22 cellular contexts compared by ENCODE assay signal in the genomic region with DNA sequence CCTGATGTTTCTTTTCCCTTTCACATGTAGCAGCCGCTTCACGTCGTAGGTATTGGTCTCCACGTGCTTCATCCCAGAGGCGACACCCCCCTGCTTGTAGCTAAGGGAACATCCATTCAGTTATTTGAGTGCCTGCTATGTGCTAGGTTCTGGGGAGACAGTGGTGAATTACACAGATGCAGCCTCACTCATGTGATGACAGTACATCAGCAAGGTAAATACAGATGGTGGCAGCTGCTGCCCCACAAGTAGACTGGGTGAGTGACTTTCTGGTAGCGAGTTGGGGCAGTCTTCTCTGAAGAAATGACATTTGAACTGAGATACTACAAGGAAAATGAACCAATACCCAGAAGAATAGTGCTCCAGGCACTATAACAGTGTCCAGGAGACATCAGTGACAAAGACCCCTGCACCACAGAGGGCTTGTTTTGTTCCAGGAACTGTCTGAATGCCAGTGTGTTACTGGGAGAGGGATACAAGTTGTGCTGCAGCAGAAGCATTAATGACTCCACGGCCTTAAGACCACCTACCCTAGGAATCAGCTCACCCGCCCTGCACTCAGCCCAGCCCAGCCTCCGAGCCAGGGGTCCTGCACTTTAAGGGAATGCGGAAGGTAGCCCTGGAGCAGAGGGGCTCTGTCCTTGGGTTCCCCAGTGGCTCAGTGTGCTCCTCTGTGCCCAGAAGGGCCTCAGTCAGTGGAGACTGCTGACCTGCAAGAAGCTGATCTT. TPM values are rescaled to one million over a fixed set of nuclear protein-coding genes. Genes with fewer than 3 reads are reported as not detected.
A peak's percentile ranks its signal among the peaks of the same experiment; 100 is the strongest.
DNase-seq lines count a peak whose midpoint lies in the region; ATAC-seq, FAIRE-seq and TF ChIP-seq lines count a peak whose summit lies in the region.
"Had no signal": no experiment of that assay in that cellular context is flagged by ENCODE, and none has a peak within 500 bp of the region (broad histone marks: within the 10 kb centered on the region; RNA-seq: fewer than 3 reads in every experiment).

No MANE protein-coding gene starts in this region.

- no peak for ATAC-seq in K562
- ATAC-seq: HepG2 had no signal

- no peak for TF ChIP-seq RAD21 in K562 (CRISPR knock-in tag; conservative IDR thresholded peaks at IDR 0.05 in 1 of 2, IDR thresholded peaks at IDR 0.05 in 1 of 2)

- POLR2A ChIA-PET in RWPE1 (lab: Yijun Ruan, JAX; ENCODE audit: low non-redundant PET) (no interaction called here), K562 (lab: Yijun Ruan, JAX) (interaction anchor here (0.7 to 3.3 kb wide), 7 partner anchors 8 to 23 kb away, joined by 3 to 21 read pairs (median 5); no protein-coding TSS in a partner anchor), A673 (lab: Charles Lee; ENCODE audit: low non-redundant PET) (interaction anchor here (0.6 kb wide), 1 partner anchor 130 kb away, joined by 4 read pairs; a partner anchor contains a TSS)

- no peak for TF ChIP-seq EP300 in K562 (IDR thresholded peaks at IDR 0.05; ENCODE audit: low read length)

- CTCF ChIA-PET in RWPE1 (lab: Yijun Ruan, JAX) = interaction anchor here (3.2 kb wide), 1 partner anchor 8 kb away, joined by 12 read pairs; no protein-coding TSS in a partner anchor
- CTCF ChIA-PET in K562 (lab: Yijun Ruan, JAX; ENCODE audit: low intra/inter-chr PET ratio) = interaction anchor here (1.3 kb wide), 1 partner anchor 94 kb away, joined by 3 read pairs; no protein-coding TSS in a partner anchor
- CTCF ChIA-PET in A673 (lab: Charles Lee) = no interaction called here

- intact Hi-C loops in K562 (cut with micrococcal nuclease) = no loop called here
- intact Hi-C loops in spleen (cut with DNase I; ENCODE audit: low total_unique reads) = no loop called here
- intact Hi-C loops in A673 (cut with micrococcal nuclease; ENCODE audit: unreplicated experiment) = no loop called here

- peaks cover 5% of the 10 kb centered on the region; the same call in 2 of the 3 replicates for H3K36me3 ChIP-seq in K562 (ENCODE audit: control insufficient read depth, insufficient read depth, low read length)
- H3K36me3 ChIP-seq in spleen = peaks cover 0 to 70% (median 40%) of the 10 kb centered on the region in 6 donors
- no peaks in the 10 kb centered on the region; the same call in 1 of the 2 replicates for H3K36me3 ChIP-seq in H7 (replicated peaks; ENCODE audit: control insufficient read depth, insufficient read depth, low read length)
- H3K36me3 ChIP-seq in A673 (ENCODE audit: insufficient read depth, low read length, poor library complexity, severe bottlenecking) = no peaks in the 10 kb centered on the region
- H3K36me3 ChIP-seq: BE2C had no signal

- H3K27me3 ChIP-seq in K562 (ENCODE audit: control insufficient read depth in 2 of 2, insufficient read depth in 2 of 2, low read length in 2 of 2) (no peaks in the 10 kb centered on the region), spleen (replicated peaks in 1 of 7) (no peaks in the 10 kb centered on the region), H7 (ENCODE audit: control insufficient read depth, insufficient read depth, low read length) (no peaks in the 10 kb centered on the region), A673 (replicated peaks; ENCODE audit: insufficient read depth, low read depth, low read length, poor library complexity) (no peaks in the 10 kb centered on the region)
- H3K27me3 ChIP-seq: BE2C had no signal

- H4K20me1 ChIP-seq in K562 (replicated peaks; ENCODE audit: control insufficient read depth, insufficient read depth, low read length) = no peaks in the 10 kb centered on the region

- H2AFZ ChIP-seq in K562 (ENCODE audit: low read depth, low read length) = peak overlapping the region; percentile 60; the same call in 1 of the 2 replicates
- H2AFZ ChIP-seq: GM23248 had no signal

- no TSS peak for BruUV-seq in K562 (replicated peaks; lab: Mats Ljungman, UMichigan)
- BruUV-seq in A673 (replicated peaks; lab: Mats Ljungman, UMichigan) = no TSS peak

- TF ChIP-seq CTCF in RWPE1 (conservative IDR thresholded peaks at IDR 0.05; ENCODE audit: low read depth) (no peak), K562 (IDR thresholded peaks at IDR 0.05 in 2 of 3, conservative IDR thresholded peaks at IDR 0.05 in 1 of 3; ENCODE audit: insufficient read depth in 2 of 3, low read depth in 1 of 3, low read length in 3 of 3) (no peak), spleen (IDR thresholded peaks at IDR 0.05 in 8 of 11, conservative IDR thresholded peaks at IDR 0.05 in 3 of 11) (no peak), A673 (conservative IDR thresholded peaks at IDR 0.05; ENCODE audit: low read depth, low read length) (no peak)

- peaks cover 6% of the 10 kb centered on the region for H3K9me1 ChIP-seq in K562 (ENCODE audit: control insufficient read depth, insufficient read depth, low read length)

- FAIRE-seq in K562 (lab: Jason Lieb, UNC) = no peak
- FAIRE-seq: G401.6, HepG2 had no signal

- H3K9ac ChIP-seq in K562 (ENCODE audit: insufficient read depth in 1 of 2, low read depth in 2 of 2, low read length in 2 of 2) = peak overlapping the region in 1 of 2 experiments; percentile 72; a peak in 2 of 4 replicates
- H3K9ac ChIP-seq: GM23248 had no signal

- DNase-seq in DMS53 treated with DMSO at 0.1 percent for 48 hours (lab: John Stamatoyannopoulos, UW; ENCODE audit: unreplicated experiment) (peak; percentile 95), RWPE1 (ENCODE audit: low spot score) (no peak), K562 (ENCODE audit: extremely low read depth in 1 of 4, low spot score in 3 of 4) (no peak), spleen (peak; percentile 47), H7 (no peak), epidermal melanocyte (ENCODE audit: insufficient read length, low spot score) (no peak), A673 (ENCODE audit: low spot score) (no peak)
- DNase-seq: BE2C; CD8-positive, alpha-beta memory T cell; H9; NCI-H1105; NCI-H1436 treated with DMSO at 0.1 percent for 48 hours; NCI-H187 treated with DMSO at 0.1 percent for 48 hours; NCI-H2171 treated with DMSO at 0.1 percent for 48 hours; NCI-H345; NCI-H526; NCI-H82; SIG-M5; T-helper 2 cell had no signal

- H3K4me1 ChIP-seq in K562 (replicated peaks in 1 of 2; ENCODE audit: control insufficient read depth in 2 of 2, insufficient read depth in 2 of 2, low read length in 2 of 2) (peaks cover 9 to 12% of the 10 kb centered on the region in 2 experiments; a peak in 3 of 5 replicates), spleen (peaks cover 0 to 23% (median 6%) of the 10 kb centered on the region in 6 donors), A673 (ENCODE audit: insufficient read depth, low read length, poor library complexity, severe bottlenecking) (no peaks in the 10 kb centered on the region)

- H3K4me3 ChIP-seq in K562 = no peak overlapping the region
- no peak overlapping the region for H3K4me3 ChIP-seq in spleen
- no peak overlapping the region for H3K4me3 ChIP-seq in H7 (ENCODE audit: insufficient read depth, low read depth, low read length)
- H3K4me3 ChIP-seq in A673 (ENCODE audit: low read depth, low read length, poor library complexity, severe bottlenecking) = no peak overlapping the region
- H3K4me3 ChIP-seq: GM23248 had no signal

- H3K27ac ChIP-seq in RWPE1 (peak overlapping the region; percentile 34), K562 (ENCODE audit: extremely low read depth, low read depth, low read length) (no peak overlapping the region), spleen (no peak overlapping the region), A673 (ENCODE audit: low read depth, low read length, poor library complexity, severe bottlenecking) (no peak overlapping the region)
- H3K27ac ChIP-seq: GM23248 had no signal

- WGBS in K562 (ENCODE audit: insufficient coverage, low coverage, missing lambda C conversion rate) = 63% methylated on average over 10 of the region's 10 CpGs
- WGBS in spleen, 5 donors = 87 to 96% (median 93%) methylated on average over 7 to 10 of the region's 10 CpGs

- H3K4me2 ChIP-seq in K562 (ENCODE audit: insufficient read depth, low read length) = no peak overlapping the region

- H3K9me3 ChIP-seq in K562 (replicated peaks; ENCODE audit: control insufficient read depth, insufficient read depth, low read depth, low read length) (no peaks in the 10 kb centered on the region), spleen (no peaks in the 10 kb centered on the region), A673 (ENCODE audit: low read depth, low read length, poor library complexity, severe bottlenecking) (no peaks in the 10 kb centered on the region)
- H3K9me3 ChIP-seq: BE2C had no signal

- in situ Hi-C loops in K562 (cut with MboI) = no loop called here

- H3K79me2 ChIP-seq in K562 (ENCODE audit: control insufficient read depth, insufficient read depth, low read length) = no peaks in the 10 kb centered on the region

- TF ChIP-seq POLR2A in K562 (conservative IDR thresholded peaks at IDR 0.05) (no peak), spleen (IDR thresholded peaks at IDR 0.05) (no peak)

RNA-seq across cellular contexts. Expression of a gene that starts 7.3 kb away (rescaled TPM):
- total RNA-seq in K562 (2011; cell fraction: chromatin; rRNA removed; ENCODE audit: low replicate concordance) = 1.2 and 1.3 TPM in 2 replicates
- total RNA-seq in K562 (2011; cell fraction: nucleolus; rRNA removed) = 0.39 and 0.83 TPM in 2 replicates
- 1.1 and 1.5 TPM in 2 replicates for total RNA-seq in K562 (2011; cell fraction: nucleoplasm; rRNA removed)
- total RNA-seq in K562 (2014; rRNA removed) (0.05 and 0.24 TPM in 2 replicates), K562 (2014; rRNA removed; fragmentation: Illumina TruSeq; extraction: Trizol) (0.16 and 0.22 TPM in 2 replicates), K562 (2015; rRNA removed; fragmentation: Illumina TruSeq; extraction: Trizol) (0.25 and 0.34 TPM in 2 replicates), K562 (2021) (0.27 and 0.33 TPM in 2 replicates), spleen (10 to 100 TPM in 1 of 7 donors, 1 to 10 TPM in 6; 4.8 to 18.6 (median 7.3) TPM), A673 (2021) (4.4 and 5.4 TPM in 2 replicates)
- polyA plus RNA-seq in K562 (2011; rRNA removed) (0.17 and 0.24 TPM in 2 replicates), K562 (2014; fragmentation: Illumina TruSeq; extraction: Trizol) (0.39 TPM in 2 replicates), K562 (2014; fragmentation: Nextera tagmentation; extraction: Ambion mirVana) (under 1 TPM; 0.24 to 0.36 TPM), K562 (2014; rRNA removed) (1.5 TPM in 1 of 2 replicates, not detected in the other), spleen (1 to 10 TPM; 2.0 to 3.2 (median 2.8) TPM)
- polyA plus RNA-seq in K562 (2011; cell fraction: cytosol; rRNA removed) = 0.10 and 0.18 TPM in 2 replicates
- 0.55 and 0.97 TPM in 2 replicates for polyA plus RNA-seq in K562 (2011; cell fraction: nucleus; rRNA removed)
- 0.73 and 2.2 TPM in 2 replicates for polyA plus RNA-seq in K562 (2012)
- 0.18 and 0.27 TPM in 2 replicates for polyA minus RNA-seq in K562 (2011; rRNA and poly(A)+ RNA removed)
- polyA minus RNA-seq in K562 (2011; cell fraction: cytosol; rRNA and poly(A)+ RNA removed) = not detected in 2 replicates
- 0.27 and 0.89 TPM in 2 replicates for polyA minus RNA-seq in K562 (2011; cell fraction: nucleus; rRNA and poly(A)+ RNA removed)
- 0.38 TPM in 1 of 2 replicates, not detected in the other for total RNA-seq in H7 (2014; rRNA removed; shearing (Covaris generic))

RNA-seq across cellular contexts. Expression of a gene that starts 28.6 kb away (rescaled TPM):
- 19.9 and 28.1 TPM in 2 replicates for total RNA-seq in K562 (2011; cell fraction: chromatin; rRNA removed; ENCODE audit: low replicate concordance)
- 16.2 and 23.0 TPM in 2 replicates for total RNA-seq in K562 (2011; cell fraction: nucleolus; rRNA removed)
- total RNA-seq in K562 (2011; cell fraction: nucleoplasm; rRNA removed) = 21.9 and 30.2 TPM in 2 replicates
- total RNA-seq in K562 (2014; rRNA removed) (56.7 and 74.2 TPM in 2 replicates), K562 (2014; rRNA removed; fragmentation: Illumina TruSeq; extraction: Trizol) (48.1 and 56.4 TPM in 2 replicates), K562 (2015; rRNA removed; fragmentation: Illumina TruSeq; extraction: Trizol) (56.0 and 58.2 TPM in 2 replicates), K562 (2021) (62.4 and 62.6 TPM in 2 replicates), spleen (10 to 100 TPM; 13.2 to 29.8 (median 16.3) TPM), A673 (2021) (52.6 and 58.5 TPM in 2 replicates)
- polyA plus RNA-seq in K562 (2011; rRNA removed) (38.9 and 44.6 TPM in 2 replicates), K562 (2014; fragmentation: Illumina TruSeq; extraction: Trizol) (55.3 and 57.1 TPM in 2 replicates), K562 (2014; fragmentation: Nextera tagmentation; extraction: Ambion mirVana) (100 to 1,000 TPM; 166 to 198 TPM), K562 (2014; rRNA removed) (60.2 and 70.7 TPM in 2 replicates), spleen (10 to 100 TPM; 20.7 to 38.2 (median 32.5) TPM)
- 21.4 and 23.3 TPM in 2 replicates for polyA plus RNA-seq in K562 (2011; cell fraction: cytosol; rRNA removed)
- polyA plus RNA-seq in K562 (2011; cell fraction: nucleus; rRNA removed) = 15.8 and 18.8 TPM in 2 replicates
- polyA plus RNA-seq in K562 (2012) = 34.8 and 50.5 TPM in 2 replicates
- 11.8 and 13.0 TPM in 2 replicates for polyA minus RNA-seq in K562 (2011; rRNA and poly(A)+ RNA removed)
- 13.4 and 15.1 TPM in 2 replicates for polyA minus RNA-seq in K562 (2011; cell fraction: cytosol; rRNA and poly(A)+ RNA removed)
- polyA minus RNA-seq in K562 (2011; cell fraction: nucleus; rRNA and poly(A)+ RNA removed) = 7.0 and 9.2 TPM in 2 replicates
- total RNA-seq in H7 (2014; rRNA removed; shearing (Covaris generic)) = 57.7 and 67.8 TPM in 2 replicates

RNA-seq across cellular contexts. Expression of a gene that starts 35.3 kb away (rescaled TPM):
- 89.2 and 157 TPM in 2 replicates for total RNA-seq in K562 (2011; cell fraction: chromatin; rRNA removed; ENCODE audit: low replicate concordance)
- 72.6 and 88.1 TPM in 2 replicates for total RNA-seq in K562 (2011; cell fraction: nucleolus; rRNA removed)
- 93.3 and 110 TPM in 2 replicates for total RNA-seq in K562 (2011; cell fraction: nucleoplasm; rRNA removed)
- 42.0 and 60.5 TPM in 2 replicates for total RNA-seq in K562 (2014; rRNA removed)
- 46.6 and 47.7 TPM in 2 replicates for total RNA-seq in K562 (2014; rRNA removed; fragmentation: Illumina TruSeq; extraction: Trizol)
- total RNA-seq in K562 (2015; rRNA removed; fragmentation: Illumina TruSeq; extraction: Trizol) = 39.8 and 40.2 TPM in 2 replicates
- 93.7 and 108 TPM in 2 replicates for total RNA-seq in K562 (2021)
- 87.2 and 94.7 TPM in 2 replicates for polyA plus RNA-seq in K562 (2011; rRNA removed)
- 115 and 117 TPM in 2 replicates for polyA plus RNA-seq in K562 (2011; cell fraction: cytosol; rRNA removed)
- 128 and 133 TPM in 2 replicates for polyA plus RNA-seq in K562 (2011; cell fraction: nucleus; rRNA removed)
- 83.4 and 116 TPM in 2 replicates for polyA plus RNA-seq in K562 (2012)
- polyA plus RNA-seq in K562 (2014; fragmentation: Illumina TruSeq; extraction: Trizol) = 86.4 and 89.3 TPM in 2 replicates
- polyA plus RNA-seq in K562 (2014; fragmentation: Nextera tagmentation; extraction: Ambion mirVana) = 10 to 100 TPM; 20.4 to 24.1 TPM
- 62.5 and 64.5 TPM in 2 replicates for polyA plus RNA-seq in K562 (2014; rRNA removed)
- polyA minus RNA-seq in K562 (2011; rRNA and poly(A)+ RNA removed) = 102 and 145 TPM in 2 replicates
- 85.8 and 88.5 TPM in 2 replicates for polyA minus RNA-seq in K562 (2011; cell fraction: cytosol; rRNA and poly(A)+ RNA removed)
- 40.9 and 69.2 TPM in 2 replicates for polyA minus RNA-seq in K562 (2011; cell fraction: nucleus; rRNA and poly(A)+ RNA removed)
- 100 to 1,000 TPM; 140 to 203 (median 181) TPM for total RNA-seq in spleen
- polyA plus RNA-seq in spleen = 10 to 100 TPM; 22.2 to 43.5 (median 23.8) TPM
- 59.3 and 74.2 TPM in 2 replicates for total RNA-seq in H7 (2014; rRNA removed; shearing (Covaris generic))
- 115 and 132 TPM in 2 replicates for total RNA-seq in A673 (2021)

RNA-seq across cellular contexts. Expression of a gene that starts 38.8 kb away (rescaled TPM):
- 15.8 and 16.5 TPM in 2 replicates for total RNA-seq in K562 (2011; cell fraction: chromatin; rRNA removed; ENCODE audit: low replicate concordance)
- total RNA-seq in K562 (2011; cell fraction: nucleolus; rRNA removed) = 9.3 and 9.8 TPM in 2 replicates
- 17.6 and 32.4 TPM in 2 replicates for total RNA-seq in K562 (2011; cell fraction: nucleoplasm; rRNA removed)
- total RNA-seq in K562 (2014; rRNA removed) (4.1 and 6.0 TPM in 2 replicates), K562 (2014; rRNA removed; fragmentation: Illumina TruSeq; extraction: Trizol) (6.9 and 7.8 TPM in 2 replicates), K562 (2015; rRNA removed; fragmentation: Illumina TruSeq; extraction: Trizol) (6.1 and 6.6 TPM in 2 replicates), K562 (2021) (7.2 and 11.7 TPM in 2 replicates), spleen (1 to 10 TPM; 3.0 to 9.5 (median 6.0) TPM), A673 (2021) (5.3 and 7.4 TPM in 2 replicates)
- polyA plus RNA-seq in K562 (2011; rRNA removed) (17.2 and 17.6 TPM in 2 replicates), K562 (2014; fragmentation: Illumina TruSeq; extraction: Trizol) (9.1 and 10.6 TPM in 2 replicates), K562 (2014; fragmentation: Nextera tagmentation; extraction: Ambion mirVana) (1 to 10 TPM; 4.9 to 9.1 TPM), K562 (2014; rRNA removed) (7.9 and 11.4 TPM in 2 replicates), spleen (1 to 10 TPM; 1.2 to 1.6 (median 1.4) TPM)
- 11.6 and 19.1 TPM in 2 replicates for polyA plus RNA-seq in K562 (2011; cell fraction: cytosol; rRNA removed)
- polyA plus RNA-seq in K562 (2011; cell fraction: nucleus; rRNA removed) = 18.5 and 21.8 TPM in 2 replicates
- polyA plus RNA-seq in K562 (2012) = 9.6 and 10.6 TPM in 2 replicates
- 10.0 and 10.5 TPM in 2 replicates for polyA minus RNA-seq in K562 (2011; rRNA and poly(A)+ RNA removed)
- 6.1 and 9.4 TPM in 2 replicates for polyA minus RNA-seq in K562 (2011; cell fraction: cytosol; rRNA and poly(A)+ RNA removed)
- 3.9 and 6.0 TPM in 2 replicates for polyA minus RNA-seq in K562 (2011; cell fraction: nucleus; rRNA and poly(A)+ RNA removed)
- 3.2 and 3.6 TPM in 2 replicates for total RNA-seq in H7 (2014; rRNA removed; shearing (Covaris generic))

RNA-seq across cellular contexts. Expression of a gene that starts 39.3 kb away (rescaled TPM):
- 40.7 and 110 TPM in 2 replicates for total RNA-seq in K562 (2011; cell fraction: chromatin; rRNA removed; ENCODE audit: low replicate concordance)
- 57.1 and 83.5 TPM in 2 replicates for total RNA-seq in K562 (2011; cell fraction: nucleolus; rRNA removed)
- total RNA-seq in K562 (2011; cell fraction: nucleoplasm; rRNA removed) = 43.7 and 55.2 TPM in 2 replicates
- total RNA-seq in K562 (2014; rRNA removed) (24.0 and 42.5 TPM in 2 replicates), K562 (2014; rRNA removed; fragmentation: Illumina TruSeq; extraction: Trizol) (12.6 and 14.6 TPM in 2 replicates), K562 (2015; rRNA removed; fragmentation: Illumina TruSeq; extraction: Trizol) (17.5 and 18.0 TPM in 2 replicates), K562 (2021) (44.0 and 49.3 TPM in 2 replicates), spleen (10 to 100 TPM in 3 of 7 donors, 1 to 10 TPM in 4; 4.9 to 22.0 (median 9.9) TPM), A673 (2021) (51.0 and 55.6 TPM in 2 replicates)
- polyA plus RNA-seq in K562 (2011; rRNA removed) (39.2 and 45.1 TPM in 2 replicates), K562 (2014; fragmentation: Illumina TruSeq; extraction: Trizol) (36.8 and 47.6 TPM in 2 replicates), K562 (2014; fragmentation: Nextera tagmentation; extraction: Ambion mirVana) (10 to 100 TPM; 52.9 to 65.9 TPM), K562 (2014; rRNA removed) (23.9 and 32.1 TPM in 2 replicates), spleen (10 to 100 TPM; 15.8 to 20.7 (median 16.3) TPM)
- 33.7 and 38.8 TPM in 2 replicates for polyA plus RNA-seq in K562 (2011; cell fraction: cytosol; rRNA removed)
- polyA plus RNA-seq in K562 (2011; cell fraction: nucleus; rRNA removed) = 75.9 and 78.4 TPM in 2 replicates
- 25.3 and 44.9 TPM in 2 replicates for polyA plus RNA-seq in K562 (2012)
- polyA minus RNA-seq in K562 (2011; rRNA and poly(A)+ RNA removed) = 23.4 and 33.9 TPM in 2 replicates
- polyA minus RNA-seq in K562 (2011; cell fraction: cytosol; rRNA and poly(A)+ RNA removed) = 15.1 and 20.4 TPM in 2 replicates
- 30.3 and 41.1 TPM in 2 replicates for polyA minus RNA-seq in K562 (2011; cell fraction: nucleus; rRNA and poly(A)+ RNA removed)
- total RNA-seq in H7 (2014; rRNA removed; shearing (Covaris generic)) = 7.1 and 13.8 TPM in 2 replicates

Comparison
In these comparisons a context has a peak if more than half of its experiments do, and no peak if none do; other contexts are left out.
1. DNase-seq: peak in DMS53 treated with DMSO at 0.1 percent for 48 hours (single experiment) and spleen (single experiment); none in RWPE1 (single experiment), K562 (0 of 4), H7 (single experiment), epidermal melanocyte (single experiment) and A673 (single experiment).